ENCODE assay signal across 19 cellular contexts in genomic region chr11:35009941-35010337, GRCh38.
DNase-seq lines count a peak whose midpoint lies in the region; ATAC-seq, FAIRE-seq and TF ChIP-seq lines count a peak whose summit lies in the region.
"Had no signal": no experiment of that assay in that cellular context is flagged by ENCODE, and none has a peak within 500 bp of the region (broad histone marks: within the 10 kb centered on the region; RNA-seq: fewer than 3 reads in every experiment).

No MANE protein-coding gene starts in this region.

- no peak overlapping the region for H3K4me3 Mint-ChIP-seq in astrocyte (ENCODE audit: unreplicated experiment)
- H3K4me3 Mint-ChIP-seq: activated CD4-positive, alpha-beta T cell treated with anti-CD3 and anti-CD28 coated beads, Interleukin-2, amount 10 ng/mL, durations not matched to agents 24 days and 14 days; CD8-positive, alpha-beta memory T cell; naive thymus-derived CD8-positive, alpha-beta T cell; stimulated activated naive CD8-positive, alpha-beta T cell treated with anti-CD3 and anti-CD28 coated beads, Interleukin-15, amount 100 ng/mL, for 72 hours had no signal

- H3K4me1 ChIP-seq in astrocyte (ENCODE audit: insufficient read depth, low read length) (peaks cover 32% of the 10 kb centered on the region), mucosa of rectum (ENCODE audit: control insufficient read depth in 2 of 2, insufficient read depth in 2 of 2, low read length in 2 of 2) (peaks cover 17 to 25% of the 10 kb centered on the region in 2 donors)

- TF ChIP-seq CTCF in 22Rv1 (IDR thresholded peaks at IDR 0.05) = no peak
- TF ChIP-seq CTCF in astrocyte (IDR thresholded peaks at IDR 0.05; ENCODE audit: insufficient read depth, low read depth, low read length) = no peak

- H3K4me1 Mint-ChIP-seq in astrocyte (ENCODE audit: low read depth, unreplicated experiment) = peaks cover 3% of the 10 kb centered on the region

- FAIRE-seq in astrocyte (lab: Jason Lieb, UNC) = no peak
- FAIRE-seq: colon, HTR-8/SVneo, TTC549 had no signal

- H4K20me1 ChIP-seq in astrocyte (ENCODE audit: insufficient read depth, low read length) = no peaks in the 10 kb centered on the region

- peak overlapping the region; percentile 49 for H3K4me2 ChIP-seq in astrocyte (ENCODE audit: low read length)

- H3K9me3 ChIP-seq in astrocyte (ENCODE audit: insufficient read depth, low read depth, low read length) = no peaks in the 10 kb centered on the region
- no peaks in the 10 kb centered on the region for H3K9me3 ChIP-seq in mucosa of rectum (ENCODE audit: control insufficient read depth in 2 of 2, low read length in 2 of 2)

- no peaks in the 10 kb centered on the region for H3K27me3 ChIP-seq in astrocyte (ENCODE audit: insufficient read depth, low read length)
- no peaks in the 10 kb centered on the region for H3K27me3 ChIP-seq in mucosa of rectum (ENCODE audit: control insufficient read depth in 2 of 2, insufficient read depth in 2 of 2, low read length in 2 of 2)

- no peaks in the 10 kb centered on the region for H3K36me3 ChIP-seq in astrocyte (ENCODE audit: insufficient read depth, low read length)
- no peaks in the 10 kb centered on the region for H3K36me3 ChIP-seq in mucosa of rectum (ENCODE audit: control insufficient read depth in 2 of 2, insufficient read depth in 2 of 2, low read length in 2 of 2)

- H3K9me3 Mint-ChIP-seq in astrocyte (ENCODE audit: unreplicated experiment) = no peaks in the 10 kb centered on the region
- H3K9me3 Mint-ChIP-seq: activated CD4-positive, alpha-beta T cell treated with anti-CD3 and anti-CD28 coated beads, Interleukin-2, amount 10 ng/mL, durations not matched to agents 24 days and 14 days; CD8-positive, alpha-beta memory T cell; naive thymus-derived CD8-positive, alpha-beta T cell; stimulated activated naive CD8-positive, alpha-beta T cell treated with anti-CD3 and anti-CD28 coated beads, Interleukin-15, amount 100 ng/mL, for 72 hours had no signal

- H3K79me2 ChIP-seq in astrocyte (ENCODE audit: insufficient read depth, low read length) = no peaks in the 10 kb centered on the region

- H3K4me3 ChIP-seq in astrocyte (ENCODE audit: insufficient read depth, low read depth, low read length) = no peak overlapping the region
- H3K4me3 ChIP-seq in mucosa of rectum (ENCODE audit: low read length in 2 of 2) = no peak overlapping the region

- H3K36me3 Mint-ChIP-seq in astrocyte (ENCODE audit: low read depth, unreplicated experiment) = no peaks in the 10 kb centered on the region
- H3K36me3 Mint-ChIP-seq: naive thymus-derived CD8-positive, alpha-beta T cell had no signal

- no peak overlapping the region for H3K27ac Mint-ChIP-seq in astrocyte (ENCODE audit: unreplicated experiment)
- H3K27ac Mint-ChIP-seq: activated CD4-positive, alpha-beta T cell treated with anti-CD3 and anti-CD28 coated beads, Interleukin-2, amount 10 ng/mL, durations not matched to agents 24 days and 14 days had no signal

- DNase-seq in M059J (ENCODE audit: low read depth) (peak; percentile 71), astrocyte (ENCODE audit: low read depth) (no peak), dermis blood vessel endothelial cell (no peak), RKO (ENCODE audit: low spot score) (no peak)
- DNase-seq: activated CD8-positive, alpha-beta memory T cell treated with anti-CD3 and anti-CD28 coated beads, Interleukin-2, amount 50 U/mL, for 4 hours; activated gamma-delta T cell treated with Interleukin-2 at 50 U/mL for 16 hours; aorta; CD8-positive, alpha-beta memory T cell; naive thymus-derived CD8-positive, alpha-beta T cell; stimulated activated naive CD8-positive, alpha-beta T cell treated with anti-CD3 and anti-CD28 coated beads, Interleukin-15, amount 100 ng/mL, for 72 hours had no signal

- no peak overlapping the region for H2AFZ ChIP-seq in astrocyte (ENCODE audit: low read depth, low read length)

- H3K27ac ChIP-seq in 22Rv1 = peak overlapping the region; percentile 38
- peak overlapping the region; percentile 52 for H3K27ac ChIP-seq in astrocyte (ENCODE audit: low read depth, low read length)
- peak overlapping the region; percentile 53 to 56 for H3K27ac ChIP-seq in mucosa of rectum (ENCODE audit: low read depth in 2 of 2, low read length in 2 of 2)

- H3K27me3 Mint-ChIP-seq in astrocyte (ENCODE audit: low read depth, unreplicated experiment) = no peaks in the 10 kb centered on the region
- H3K27me3 Mint-ChIP-seq: naive thymus-derived CD8-positive, alpha-beta T cell; progenitor cell of endocrine pancreas had no signal

- H3K9ac ChIP-seq in astrocyte (ENCODE audit: low read length) = peak overlapping the region; percentile 13
- H3K9ac ChIP-seq in mucosa of rectum (ENCODE audit: low read depth in 1 of 2, low read length in 2 of 2) = no peak overlapping the region

- no peak for ATAC-seq in GM18498 (IDR thresholded peaks at IDR 0.05; ENCODE audit: unreplicated experiment)
- no peak for ATAC-seq in HG02884 (IDR thresholded peaks at IDR 0.05; ENCODE audit: unreplicated experiment)
- ATAC-seq: naive thymus-derived CD8-positive, alpha-beta T cell; stimulated activated naive CD8-positive, alpha-beta T cell treated with anti-CD3 and anti-CD28 coated beads, Interleukin-15, amount 100 ng/mL, for 72 hours had no signal
